In genomic region chr17:42118545-42118944, GRCh38 we compare ENCODE assay signal across 8 cellular contexts. TPM values are rescaled to one million over a fixed set of nuclear protein-coding genes. Genes with fewer than 3 reads are reported as not detected.
A peak's percentile ranks its signal among the peaks of the same experiment; 100 is the strongest.
DNase-seq lines count a peak whose midpoint lies in the region; ATAC-seq, FAIRE-seq and TF ChIP-seq lines count a peak whose summit lies in the region.

No MANE protein-coding gene starts in this region.

- CTCF ChIA-PET in A549 (lab: Yijun Ruan, JAX): interaction anchor here (0.7 to 39.5 kb wide), 38 partner anchors 12 to 401 kb away, joined by 3 to 658 read pairs (median 5); partner anchors contain the start of genes CNP, DNAJC7, GHDC and KCNH4

- DNase-seq in A549 (ENCODE audit: low read depth in 1 of 2, low spot score in 1 of 2) (peak; percentile 61 to 84), GM06990 (ENCODE audit: extremely low read depth, insufficient read length) (no peak), OCI-M1 (lab: John Stamatoyannopoulos, UW) (peak; percentile 42), myocyte (ENCODE audit: low read depth) (peak; percentile 34), Ammon's horn (ENCODE audit: low spot score) (no peak), H4 (ENCODE audit: low spot score) (no peak)
- DNase-seq in activated naive CD8-positive, alpha-beta T cell treated with anti-CD3 and anti-CD28 coated beads, Interleukin-2, amount 50 U/mL, for 16 hours (ENCODE audit: low read depth, low spot score): peak; percentile 25

- TF ChIP-seq POLR2A in A549 (IDR thresholded peaks at IDR 0.05; ENCODE audit: low read length): no peak

- H3K4me2 ChIP-seq in A549: no peak overlapping the region

- TF ChIP-seq RAD21 in A549 (conservative IDR thresholded peaks at IDR 0.05 in 1 of 2, IDR thresholded peaks at IDR 0.05 in 1 of 2): peak; percentile 58 to 82

- H3K4me1 ChIP-seq in A549: peaks cover 16% of the 10 kb centered on the region

- 85% methylated on average over 2 of the region's 2 CpGs for WGBS in A549 (ENCODE audit: missing lambda C conversion rate)

- POLR2A ChIA-PET in A549 (lab: Yijun Ruan, JAX): no interaction called here

- no peak overlapping the region for H3K27ac ChIP-seq in A549

- H3K9me3 ChIP-seq in A549: no peaks in the 10 kb centered on the region

- no peak overlapping the region for H3K4me3 ChIP-seq in A549
- H3K4me3 ChIP-seq in GM06990 (replicated peaks; ENCODE audit: low read depth, low read length): no peak overlapping the region

- no peak for TF ChIP-seq EP300 in A549 (IDR thresholded peaks at IDR 0.05)

- H3K27me3 ChIP-seq in GM06990 (replicated peaks; ENCODE audit: control insufficient read depth, insufficient read depth, low read length): no peaks in the 10 kb centered on the region

- no peak for FAIRE-seq in A549 (lab: Jason Lieb, UNC)

- peaks cover 15% of the 10 kb centered on the region for H3K36me3 ChIP-seq in GM06990 (ENCODE audit: control insufficient read depth, insufficient read depth, low read length)

- ATAC-seq in A549 (peak; percentile 11 to 38; a peak in 4 of 6 replicates), HG02763 (IDR thresholded peaks at IDR 0.05; ENCODE audit: unreplicated experiment) (no peak)

- TF ChIP-seq CTCF in A549 (IDR thresholded peaks at IDR 0.05): peak; percentile 64
- peak; percentile 56 for TF ChIP-seq CTCF in GM06990 (IDR thresholded peaks at IDR 0.05; ENCODE audit: insufficient read depth, low read length, poor library complexity, severe bottlenecking)

TF ChIP-seq in A549, 52 proteins besides CTCF, POLR2A, EP300 and RAD21:
- no peak for TF ChIP-seq RNF2 (IDR thresholded peaks at IDR 0.05; ENCODE audit: borderline replicate concordance, low read depth)
- no peak for TF ChIP-seq NPAS2 (CRISPR knock-in tag; IDR thresholded peaks at IDR 0.05; ENCODE audit: borderline replicate concordance)
- no peak for TF ChIP-seq CHD4 (IDR thresholded peaks at IDR 0.05; ENCODE audit: borderline replicate concordance)
- TF ChIP-seq SMC3 (IDR thresholded peaks at IDR 0.05): peak; percentile 45
- TF ChIP-seq PHF8 (IDR thresholded peaks at IDR 0.05; ENCODE audit: borderline replicate concordance, low read depth): no peak
- TF ChIP-seq ZNF302 (CRISPR knock-in tag; IDR thresholded peaks at IDR 0.05): no peak
- no peak for TF ChIP-seq ATOH8 (CRISPR knock-in tag; IDR thresholded peaks at IDR 0.05; ENCODE audit: low read depth)
- no peak for TF ChIP-seq CHD2 (IDR thresholded peaks at IDR 0.05; ENCODE audit: low read length, partially characterized antibody)

RNA-seq across cellular contexts. Expression of gene KAT2A, which starts 2.6 kb away (rescaled TPM):
- polyA plus RNA-seq in A549 (2011; rRNA removed) (42.2 and 57.4 TPM in 2 replicates), A549 (2017; fragmentation: RNase III; extraction: RNeasy Plus Mini Kit Qiagen cat#74134 plus additional on column Dnase treatment) (64.0 to 74.6 TPM (median 68.1 TPM) in 3 replicates)
- 59.4 and 65.0 TPM in 2 replicates for polyA plus RNA-seq in A549 (2012; cell fraction: cytosol; rRNA removed)
- 460 and 477 TPM in 2 replicates for polyA plus RNA-seq in A549 (2012; cell fraction: nucleus; rRNA removed)
- 35.0 and 36.6 TPM in 2 replicates for polyA minus RNA-seq in A549 (2011; rRNA and poly(A)+ RNA removed)
- 26.5 and 32.6 TPM in 2 replicates for total RNA-seq in myocyte
- polyA plus RNA-seq in myocyte (2012): 32.8 TPM
- 7.5 and 16.7 TPM in 2 replicates for total RNA-seq in H4 (2014; rRNA removed; shearing (Covaris generic))

RNA-seq across cellular contexts. Expression of gene HSPB9, which starts 4.1 kb away (rescaled TPM):
- polyA plus RNA-seq in A549 (2011; rRNA removed): 0.04 TPM in 1 of 2 replicates, not detected in the other
- 0.06 and 0.07 TPM in 2 replicates for polyA plus RNA-seq in A549 (2012; cell fraction: cytosol; rRNA removed)
- polyA plus RNA-seq in A549 (2012; cell fraction: nucleus; rRNA removed): 0.11 and 0.18 TPM in 2 replicates
- not detected in 3 replicates for polyA plus RNA-seq in A549 (2017; fragmentation: RNase III; extraction: RNeasy Plus Mini Kit Qiagen cat#74134 plus additional on column Dnase treatment)
- not detected in 2 replicates for polyA minus RNA-seq in A549 (2011; rRNA and poly(A)+ RNA removed)
- not detected in 2 replicates for total RNA-seq in myocyte
- polyA plus RNA-seq in myocyte (2012): 0.40 TPM
- not detected in 2 replicates for total RNA-seq in H4 (2014; rRNA removed; shearing (Covaris generic))

RNA-seq across cellular contexts. Expression of gene DHX58, which starts 6.0 kb away (rescaled TPM):
- 0.59 and 0.70 TPM in 2 replicates for polyA plus RNA-seq in A549 (2011; rRNA removed)
- 0.36 and 0.43 TPM in 2 replicates for polyA plus RNA-seq in A549 (2012; cell fraction: cytosol; rRNA removed)
- polyA plus RNA-seq in A549 (2012; cell fraction: nucleus; rRNA removed): 1.4 and 1.5 TPM in 2 replicates
- polyA plus RNA-seq in A549 (2017; fragmentation: RNase III; extraction: RNeasy Plus Mini Kit Qiagen cat#74134 plus additional on column Dnase treatment): 0.26 to 0.37 TPM (median 0.37 TPM) in 3 replicates
- polyA minus RNA-seq in A549 (2011; rRNA and poly(A)+ RNA removed): 1.0 and 1.5 TPM in 2 replicates
- 9.3 and 11.3 TPM in 2 replicates for total RNA-seq in myocyte
- 12.9 TPM for polyA plus RNA-seq in myocyte (2012)
- total RNA-seq in H4 (2014; rRNA removed; shearing (Covaris generic)): 7.5 and 7.7 TPM in 2 replicates

RNA-seq across cellular contexts. Expression of gene ZNF385C, which starts 20.3 kb away (rescaled TPM):
- polyA plus RNA-seq in A549 (2011; rRNA removed) (0.61 and 0.86 TPM in 2 replicates), A549 (2017; fragmentation: RNase III; extraction: RNeasy Plus Mini Kit Qiagen cat#74134 plus additional on column Dnase treatment) (0.12 to 0.16 TPM (median 0.13 TPM) in 3 replicates)
- polyA plus RNA-seq in A549 (2012; cell fraction: cytosol; rRNA removed): 0.17 and 0.31 TPM in 2 replicates
- 0.55 and 0.70 TPM in 2 replicates for polyA plus RNA-seq in A549 (2012; cell fraction: nucleus; rRNA removed)
- 0.08 and 0.34 TPM in 2 replicates for polyA minus RNA-seq in A549 (2011; rRNA and poly(A)+ RNA removed)
- 0.05 and 0.36 TPM in 2 replicates for total RNA-seq in myocyte
- 0.15 TPM for polyA plus RNA-seq in myocyte (2012)
- 0.04 TPM in 1 of 2 replicates, not detected in the other for total RNA-seq in H4 (2014; rRNA removed; shearing (Covaris generic))

RNA-seq across cellular contexts. Expression of gene RAB5C, which starts 36.2 kb away (rescaled TPM):
- polyA plus RNA-seq in A549 (2011; rRNA removed) (171 and 179 TPM in 2 replicates), A549 (2017; fragmentation: RNase III; extraction: RNeasy Plus Mini Kit Qiagen cat#74134 plus additional on column Dnase treatment) (217 to 229 TPM (median 222 TPM) in 3 replicates)
- polyA plus RNA-seq in A549 (2012; cell fraction: cytosol; rRNA removed): 325 and 406 TPM in 2 replicates
- 250 and 251 TPM in 2 replicates for polyA plus RNA-seq in A549 (2012; cell fraction: nucleus; rRNA removed)
- 96.3 and 96.5 TPM in 2 replicates for polyA minus RNA-seq in A549 (2011; rRNA and poly(A)+ RNA removed)
- total RNA-seq in myocyte: 73.6 and 73.9 TPM in 2 replicates
- 148 TPM for polyA plus RNA-seq in myocyte (2012)
- total RNA-seq in H4 (2014; rRNA removed; shearing (Covaris generic)): 67.3 and 79.9 TPM in 2 replicates

Comparison
In these comparisons a context has a peak if more than half of its experiments do, and no peak if none do; other contexts are left out.
1. DNase-seq: peak in A549 (2 of 2), OCI-M1 (single experiment), activated naive CD8-positive, alpha-beta T cell treated with anti-CD3 and anti-CD28 coated beads, Interleukin-2, amount 50 U/mL, for 16 hours (single experiment) and myocyte (single experiment); none in GM06990 (single experiment), Ammon's horn (single experiment) and H4 (single experiment).